Comparison of ENCODE assay signal across 2 cellular contexts in genomic region chr7:130314305-130314704, GRCh38.
TF ChIP-seq lines count a peak whose summit lies in the region.

No MANE protein-coding gene starts in this region.

TF ChIP-seq in GM23338, 12 proteins besides CTCF, POLR2A, EP300 and RAD21:
- no peak for TF ChIP-seq STAT1 (IDR thresholded peaks at IDR 0.05; ENCODE audit: unreplicated experiment)
- no peak for TF ChIP-seq ETS1 (IDR thresholded peaks at IDR 0.05)
- TF ChIP-seq NANOG (IDR thresholded peaks at IDR 0.05; ENCODE audit: borderline replicate concordance) = no peak
- TF ChIP-seq ZNF114 (CRISPR knock-in tag; IDR thresholded peaks at IDR 0.05) = no peak
- no peak for TF ChIP-seq POLR2AphosphoS5 (IDR thresholded peaks at IDR 0.05; ENCODE audit: low read depth)
- no peak for TF ChIP-seq ZNF462 (CRISPR knock-in tag; IDR thresholded peaks at IDR 0.05)
- TF ChIP-seq REST (IDR thresholded peaks at IDR 0.05; ENCODE audit: unreplicated experiment) = no peak
- TF ChIP-seq EZH2 (IDR thresholded peaks at IDR 0.05; ENCODE audit: low read depth, unreplicated experiment) = no peak
- TF ChIP-seq ZNF331 (CRISPR knock-in tag; IDR thresholded peaks at IDR 0.05; ENCODE audit: low read depth) = no peak
- no peak for TF ChIP-seq CREB1 (CRISPR knock-in tag; IDR thresholded peaks at IDR 0.05; ENCODE audit: low read depth)
- TF ChIP-seq JUNB (IDR thresholded peaks at IDR 0.05; ENCODE audit: unreplicated experiment) = no peak
- TF ChIP-seq EZH2phosphoT487 (IDR thresholded peaks at IDR 0.05; ENCODE audit: unreplicated experiment) = no peak
TF ChIP-seq in GM23338: peak in this region for 0.

TF ChIP-seq in H1, 55 proteins besides CTCF, POLR2A, EP300 and RAD21:
- TF ChIP-seq ZNF274 (IDR thresholded peaks at IDR 0.05; ENCODE audit: borderline replicate concordance, extremely low read depth, low read length) (no peak), HDAC6 (IDR thresholded peaks at IDR 0.05; ENCODE audit: low read depth, low read length) (no peak), CEBPB (IDR thresholded peaks at IDR 0.05; ENCODE audit: low read depth, low read length) (no peak), CBX8 (IDR thresholded peaks at IDR 0.05; ENCODE audit: borderline replicate concordance, low read depth, low read length) (no peak), TCF12 (IDR thresholded peaks at IDR 0.05; ENCODE audit: low read depth, low read length) (no peak), EGR1 (IDR thresholded peaks at IDR 0.05; ENCODE audit: borderline replicate concordance, low read depth, low read length) (no peak), SIRT6 (IDR thresholded peaks at IDR 0.05; ENCODE audit: low read length) (no peak), FOSL1 (IDR thresholded peaks at IDR 0.05; ENCODE audit: insufficient read depth, low read depth, low read length) (no peak)
